ENCODE assay signal across 11 cellular contexts in the genomic region with DNA sequence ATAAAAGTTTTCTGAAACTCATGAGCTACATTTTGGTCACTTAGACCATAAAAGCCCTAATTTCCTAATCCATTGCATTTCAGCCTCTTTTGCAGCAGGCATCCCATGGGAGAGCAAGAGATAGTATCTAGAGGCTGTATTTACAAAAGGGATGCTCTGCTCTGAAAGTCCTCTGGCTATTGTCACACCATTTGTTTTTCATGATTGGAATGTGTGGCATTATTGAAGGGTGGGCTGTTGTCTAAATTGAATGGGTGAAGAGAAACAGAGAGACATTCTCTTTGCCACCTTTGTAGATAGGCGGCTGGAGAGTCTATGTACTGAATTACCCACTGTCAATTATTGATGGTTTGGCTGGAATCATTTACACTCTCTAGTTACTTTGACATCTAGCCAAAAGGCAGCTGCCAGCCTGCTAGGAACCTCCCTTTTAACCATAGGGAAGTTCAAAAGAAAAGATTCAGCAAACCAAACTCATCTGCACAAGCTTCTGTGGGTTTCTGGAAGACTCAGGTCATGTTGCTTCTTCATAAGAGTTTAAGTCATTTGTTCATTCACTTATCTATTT.
"Had no signal": no experiment of that assay in that cellular context is flagged by ENCODE, and none has a peak within 500 bp of the region (broad histone marks: within the 10 kb centered on the region; RNA-seq: fewer than 3 reads in every experiment).

No MANE protein-coding gene starts in this region.

- H3K4me3 ChIP-seq: colonic mucosa, heart right ventricle, lower lobe of right lung, thoracic aorta had no signal

- H3K9me3 ChIP-seq: colonic mucosa, lower lobe of right lung, thoracic aorta had no signal

- H3K4me1 ChIP-seq: colonic mucosa, lower lobe of right lung had no signal

- ATAC-seq: heart right ventricle; lower lobe of right lung; stimulated activated naive CD8-positive, alpha-beta T cell treated with anti-CD3 and anti-CD28 coated beads, Interleukin-15, amount 100 ng/mL, for 72 hours; T-helper 17 cell had no signal

- H3K36me3 ChIP-seq: colonic mucosa, heart right ventricle, lower lobe of right lung, thoracic aorta had no signal

- DNase-seq: activated CD4-positive, alpha-beta T cell treated with anti-CD3 and anti-CD28 coated beads, Interleukin-2, amount 10 ng/mL, durations not matched to agents 7 days and 5 days; activated CD4-positive, CD25-positive, alpha-beta regulatory T cell; activated CD8-positive, alpha-beta memory T cell treated with anti-CD3 and anti-CD28 coated beads for 24 hours; activated naive CD4-positive, alpha-beta T cell treated with Interleukin-2 at 50 U/mL for 16 hours; colonic mucosa; heart right ventricle; lower lobe of right lung; stimulated activated CD4-positive, alpha-beta T cell treated with anti-CD3 and anti-CD28 coated beads, Interleukin-4, amount 100 ng/mL, for 24 hours; stimulated activated naive CD8-positive, alpha-beta T cell treated with anti-CD3 and anti-CD28 coated beads, Interleukin-15, amount 100 ng/mL, for 72 hours; T-helper 17 cell had no signal
